8 cellular contexts compared by ENCODE assay signal in the genomic region with DNA sequence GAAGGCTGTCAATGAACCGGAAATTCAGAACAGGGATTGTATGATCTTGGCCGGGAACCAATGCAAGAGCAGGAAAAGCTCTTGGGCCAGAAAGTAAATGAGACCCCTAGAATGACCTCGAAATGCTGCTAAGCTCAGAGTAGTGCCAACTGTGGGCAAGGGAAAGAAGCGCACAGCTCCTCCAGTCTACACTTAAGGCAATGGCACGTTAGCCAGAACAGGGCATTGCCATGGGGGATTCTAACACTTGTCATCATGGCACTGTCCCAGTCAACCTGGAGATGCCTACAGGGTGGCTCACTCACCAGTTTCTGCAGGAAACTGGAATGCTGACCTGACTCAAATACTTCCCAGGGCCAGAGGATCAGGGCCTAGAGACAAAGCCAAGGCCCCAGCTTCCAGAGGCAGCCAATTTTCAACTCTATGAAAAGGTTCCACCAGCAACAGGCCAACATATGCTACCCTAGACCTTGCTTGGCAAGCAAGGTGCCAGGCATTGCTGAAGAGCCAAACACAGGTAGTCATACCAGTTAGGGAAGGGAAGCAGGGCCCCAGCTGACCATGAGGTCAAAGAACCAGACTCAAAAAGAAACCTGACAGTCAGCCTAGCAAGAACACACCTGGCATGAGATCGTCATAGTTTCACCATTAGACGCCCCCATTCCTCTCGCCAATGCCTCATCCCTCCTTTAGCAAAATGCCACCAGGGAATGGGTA. TPM values are rescaled to one million over a fixed set of nuclear protein-coding genes. Genes with fewer than 3 reads are reported as not detected.
DNase-seq lines count a peak whose midpoint lies in the region; ATAC-seq, FAIRE-seq and TF ChIP-seq lines count a peak whose summit lies in the region.

No MANE protein-coding gene starts in this region.

- H3K36me3 ChIP-seq in PC-9 (ENCODE audit: low read depth), result peaks cover 5% of the 10 kb centered on the region; the same call in 1 of the 2 replicates
- H3K36me3 ChIP-seq in lower lobe of right lung, result peaks cover 18% of the 10 kb centered on the region
- peaks cover 4 to 7% of the 10 kb centered on the region in 2 donors for H3K36me3 ChIP-seq in small intestine (ENCODE audit: control insufficient read depth in 2 of 2, insufficient read depth in 2 of 2, low read length in 2 of 2)

- H3K27me3 ChIP-seq in PC-9 (ENCODE audit: insufficient read depth, low read depth) (no peaks in the 10 kb centered on the region), lower lobe of right lung (ENCODE audit: low read depth) (no peaks in the 10 kb centered on the region), small intestine (ENCODE audit: control insufficient read depth in 2 of 2, insufficient read depth in 2 of 2, low read length in 2 of 2) (no peaks in the 10 kb centered on the region)

- H3K36me3 Mint-ChIP-seq in Calu3 (ENCODE audit: insufficient read depth, unreplicated experiment), result no peaks in the 10 kb centered on the region

- BruUV-seq in Calu3 (replicated peaks; lab: Mats Ljungman, UMichigan) (no TSS peak), PC-9 (replicated peaks; lab: Mats Ljungman, UMichigan) (no TSS peak)

- H3K4me2 ChIP-seq in PC-9, result no peak overlapping the region

- no peak for FAIRE-seq in small intestine (lab: Jason Lieb, UNC)

- H3K4me1 ChIP-seq in PC-9 (replicated peaks; ENCODE audit: insufficient read depth), result peaks cover 30% of the 10 kb centered on the region
- H3K4me1 ChIP-seq in lower lobe of right lung, result peaks cover 57% of the 10 kb centered on the region
- H3K4me1 ChIP-seq in small intestine (ENCODE audit: control insufficient read depth in 2 of 2, insufficient read depth in 1 of 2, low read depth in 1 of 2, low read length in 1 of 2), result peaks cover 0 to 2% of the 10 kb centered on the region in 2 donors

- H3K4me3 Mint-ChIP-seq in Calu3 (ENCODE audit: low read depth, unreplicated experiment), result no peak overlapping the region

- H3K9me3 Mint-ChIP-seq in Calu3 (ENCODE audit: low read depth, unreplicated experiment), result peaks cover 2% of the 10 kb centered on the region

- H3K9me3 ChIP-seq in PC-9 (ENCODE audit: insufficient read depth, low read depth), result no peaks in the 10 kb centered on the region
- H3K9me3 ChIP-seq in lower lobe of right lung, result no peaks in the 10 kb centered on the region
- H3K9me3 ChIP-seq in small intestine (ENCODE audit: control insufficient read depth, low read depth), result no peaks in the 10 kb centered on the region

- 73 to 82% (median 79%) methylated on average over 8 of the region's 8 CpGs for WGBS in small intestine, 3 donors

- H2AFZ ChIP-seq in PC-9, result no peak overlapping the region

- no peaks in the 10 kb centered on the region for H3K9me2 ChIP-seq in PC-9 (ENCODE audit: insufficient read depth)

- H3K27ac ChIP-seq in PC-9, result peak overlapping the region; percentile 23
- peak overlapping the region; percentile 63 for H3K27ac ChIP-seq in lower lobe of right lung
- peak overlapping the region in 1 of 2 donors; percentile 24 for H3K27ac ChIP-seq in small intestine (ENCODE audit: low read depth in 1 of 2, low read length in 1 of 2)

- peaks cover 9% of the 10 kb centered on the region for H3K79me2 ChIP-seq in PC-9 (ENCODE audit: low read depth)

- H3K4me3 ChIP-seq in PC-9, result no peak overlapping the region
- peak overlapping the region; percentile 24 for H3K4me3 ChIP-seq in lower lobe of right lung
- no peak overlapping the region for H3K4me3 ChIP-seq in small intestine (ENCODE audit: low read depth in 1 of 2, low read length in 2 of 2)

- no peaks in the 10 kb centered on the region for H4K20me1 ChIP-seq in PC-9 (ENCODE audit: insufficient read depth)

- POLR2A ChIA-PET in PC-9 (lab: Charles Lee; ENCODE audit: unreplicated experiment), result no interaction called here

- no peak overlapping the region for H3K27ac Mint-ChIP-seq in Calu3 (ENCODE audit: unreplicated experiment)

- peak; percentile 28 for DNase-seq in Calu3
- peak; percentile 61 to 78 for DNase-seq in PC-9
- no peak for DNase-seq in lower lobe of right lung
- DNase-seq in NCI-H2196 treated with DMSO at 0.1 percent for 48 hours (lab: John Stamatoyannopoulos, UW; ENCODE audit: unreplicated experiment), result no peak
- DNase-seq in small intestine, result no peak
- no peak for DNase-seq in retina

- H3F3A ChIP-seq in PC-9 (ENCODE audit: insufficient read depth, low read depth), result peaks cover 7% of the 10 kb centered on the region; the same call in 1 of the 2 replicates

- peaks cover 24% of the 10 kb centered on the region for H3K4me1 Mint-ChIP-seq in Calu3 (ENCODE audit: low read depth, unreplicated experiment)

- no peaks in the 10 kb centered on the region for H3K27me3 Mint-ChIP-seq in Calu3 (ENCODE audit: unreplicated experiment)

- CTCF ChIA-PET in Calu3 (lab: Charles Lee) (interaction anchor here (1.1 kb wide), 1 partner anchor 52 kb away, joined by 3 read pairs; no protein-coding TSS in a partner anchor), PC-9 (lab: Charles Lee) (no interaction called here)

- TF ChIP-seq CTCF in Calu3 (IDR thresholded peaks at IDR 0.05; ENCODE audit: unreplicated experiment) (no peak), PC-9 (conservative IDR thresholded peaks at IDR 0.05) (no peak), lower lobe of right lung (IDR thresholded peaks at IDR 0.05) (no peak)

- intact Hi-C loops in Calu3 (cut with micrococcal nuclease; ENCODE audit: unreplicated experiment) (no loop called here), PC-9 (cut with micrococcal nuclease; ENCODE audit: unreplicated experiment) (loop anchor here (2.0 to 10.0 kb wide), 3 partner anchors 69 to 345 kb away; a partner anchor contains a TSS), lower lobe of right lung (cut with DNase I) (no loop called here)

- ATAC-seq in GM21526 (IDR thresholded peaks at IDR 0.05; ENCODE audit: low FRiP score, unreplicated experiment), result peak; percentile 57
- peak in 1 of 2 donors; percentile 13 for ATAC-seq in lower lobe of right lung
- no peak for ATAC-seq in GM21360 (IDR thresholded peaks at IDR 0.05; ENCODE audit: unreplicated experiment)

RNA-seq across cellular contexts. Expression of a gene that starts 34.9 kb away (rescaled TPM):
- 67.2 and 85.6 TPM in 2 replicates for total RNA-seq in Calu3 (2022)
- total RNA-seq in PC-9 (2021), result 69.6 and 74.6 TPM in 2 replicates
- total RNA-seq in lower lobe of right lung, result 89.5 TPM
- 10 to 100 TPM; 37.9 to 76.7 (median 55.1) TPM for polyA plus RNA-seq in small intestine

Comparison
In these comparisons a context has a peak if more than half of its experiments do, and no peak if none do; other contexts are left out.
1. DNase-seq: peak in Calu3 (single experiment) and PC-9 (2 of 2); none in lower lobe of right lung (single experiment), NCI-H2196 treated with DMSO at 0.1 percent for 48 hours (single experiment), small intestine (single experiment) and retina (single experiment).